ENCODE assay signal across 9 cellular contexts in the genomic region with DNA sequence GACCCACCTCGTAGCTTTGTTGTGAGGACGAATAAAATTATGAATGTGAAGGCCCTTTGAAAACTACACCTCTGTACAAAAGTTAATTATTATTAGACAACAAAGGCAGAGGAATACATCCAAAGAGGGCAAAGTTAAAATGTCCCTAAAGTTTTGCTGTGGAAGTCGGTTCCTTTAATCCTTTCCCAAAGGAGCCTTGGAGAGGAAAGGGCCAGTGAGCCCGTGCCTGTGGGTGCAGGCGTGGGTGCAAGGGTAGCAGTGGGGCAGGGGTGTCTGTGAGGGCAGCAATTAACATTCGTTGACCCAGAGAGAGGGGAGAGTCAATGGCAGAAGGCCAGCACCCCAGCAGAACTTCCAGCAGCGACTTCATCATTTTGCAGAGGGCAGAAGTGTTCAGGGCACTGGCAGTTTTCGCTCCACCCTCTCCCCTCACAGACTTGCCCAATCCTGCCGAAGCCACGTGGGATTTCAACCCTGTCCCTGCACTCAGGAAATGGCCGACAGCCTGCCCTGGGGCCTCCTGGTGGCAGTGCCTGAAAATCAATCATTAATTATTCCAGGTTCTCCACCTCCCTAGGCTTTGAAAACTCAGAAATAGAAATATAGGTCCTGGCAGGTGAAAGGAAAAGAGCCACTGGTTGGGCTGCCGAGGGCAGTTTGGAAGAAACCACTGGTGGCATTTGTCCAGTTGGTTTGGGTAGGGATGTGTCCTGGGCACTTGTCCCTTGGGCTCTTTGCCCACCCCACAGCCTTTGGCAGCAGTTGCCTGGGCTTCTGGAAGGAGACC. TPM values are rescaled to one million over a fixed set of nuclear protein-coding genes. Genes with fewer than 3 reads are reported as not detected.
DNase-seq lines count a peak whose midpoint lies in the region; ATAC-seq, FAIRE-seq and TF ChIP-seq lines count a peak whose summit lies in the region.
"Had no signal": no experiment of that assay in that cellular context is flagged by ENCODE, and none has a peak within 500 bp of the region (broad histone marks: within the 10 kb centered on the region; RNA-seq: fewer than 3 reads in every experiment).

No MANE protein-coding gene starts in this region.

- TF ChIP-seq EP300 in A549 (IDR thresholded peaks at IDR 0.05): peak in 1 of 2 experiments; percentile 69; a peak in 3 of 5 replicates

- H3K4me1 ChIP-seq in A549: peaks cover 77% of the 10 kb centered on the region

- DNase-seq in A549 (ENCODE audit: low read depth in 1 of 2, low spot score in 1 of 2) (peak; percentile 89 to 94), KBM-7 (peak; percentile 34), bronchial epithelial cell (ENCODE audit: low read depth) (peak; percentile 46), medulla oblongata (ENCODE audit: extremely low spot score) (peak; percentile 83), T-helper 9 cell (no peak)
- DNase-seq in activated naive CD4-positive, alpha-beta T cell treated with anti-CD3 and anti-CD28 coated beads for 36 hours: no peak
- DNase-seq in T-helper 2 cell treated with Interferon-gamma antibody and Interleukin-4, amounts not matched to agents 5 μg/mL and 100 μg/mL, for 36 hours (ENCODE audit: low spot score): no peak
- no peak for DNase-seq in activated effector memory CD4-positive, alpha-beta T cell treated with anti-CD3 and anti-CD28 coated beads, Interleukin-2, amount 50 U/mL, for 16 hours

- no peak overlapping the region for H3K27ac Mint-ChIP-seq in activated naive CD4-positive, alpha-beta T cell treated with anti-CD3 and anti-CD28 coated beads for 36 hours
- H3K27ac Mint-ChIP-seq in T-helper 2 cell treated with Interferon-gamma antibody and Interleukin-4, amounts not matched to agents 5 μg/mL and 100 μg/mL, for 36 hours: no peak overlapping the region

- H3K4me2 ChIP-seq in A549: peak overlapping the region; percentile 81

- peak; percentile 49 for FAIRE-seq in A549 (lab: Jason Lieb, UNC)
- no peak for FAIRE-seq in bronchial epithelial cell (lab: Jason Lieb, UNC)
- FAIRE-seq: endothelial cell of umbilical vein had no signal

- no peaks in the 10 kb centered on the region for H3K4me1 Mint-ChIP-seq in activated naive CD4-positive, alpha-beta T cell treated with anti-CD3 and anti-CD28 coated beads for 36 hours (ENCODE audit: low read depth)
- no peaks in the 10 kb centered on the region for H3K4me1 Mint-ChIP-seq in T-helper 2 cell treated with Interferon-gamma antibody and Interleukin-4, amounts not matched to agents 5 μg/mL and 100 μg/mL, for 36 hours (ENCODE audit: low read depth)

- no peaks in the 10 kb centered on the region for H3K36me3 ChIP-seq in bronchial epithelial cell (ENCODE audit: control insufficient read depth, insufficient read depth, low read length)

- no peak overlapping the region for H3K4me3 Mint-ChIP-seq in activated naive CD4-positive, alpha-beta T cell treated with anti-CD3 and anti-CD28 coated beads for 36 hours
- no peak overlapping the region for H3K4me3 Mint-ChIP-seq in T-helper 2 cell treated with Interferon-gamma antibody and Interleukin-4, amounts not matched to agents 5 μg/mL and 100 μg/mL, for 36 hours

- TF ChIP-seq POLR2A in A549 (IDR thresholded peaks at IDR 0.05; ENCODE audit: low read length): peak; percentile 26; the same call in 1 of the 2 replicates

- H3K27ac ChIP-seq in A549: peak overlapping the region; percentile 98 to 99

- peak; percentile 43 to 65 for TF ChIP-seq RAD21 in A549 (conservative IDR thresholded peaks at IDR 0.05 in 1 of 2, IDR thresholded peaks at IDR 0.05 in 1 of 2)

- H3K36me3 Mint-ChIP-seq in activated naive CD4-positive, alpha-beta T cell treated with anti-CD3 and anti-CD28 coated beads for 36 hours (ENCODE audit: low read depth): no peaks in the 10 kb centered on the region
- no peaks in the 10 kb centered on the region for H3K36me3 Mint-ChIP-seq in T-helper 2 cell treated with Interferon-gamma antibody and Interleukin-4, amounts not matched to agents 5 μg/mL and 100 μg/mL, for 36 hours (ENCODE audit: low read depth)

- no peaks in the 10 kb centered on the region for H3K27me3 ChIP-seq in bronchial epithelial cell (ENCODE audit: control insufficient read depth, insufficient read depth, low read length)

- WGBS in A549 (ENCODE audit: missing lambda C conversion rate): 8% methylated on average over 12 of the region's 12 CpGs

- TF ChIP-seq CTCF in A549 (IDR thresholded peaks at IDR 0.05): peak; percentile 35; the same call in 1 of the 3 replicates
- TF ChIP-seq CTCF in bronchial epithelial cell (IDR thresholded peaks at IDR 0.05; ENCODE audit: insufficient read depth, low read length, severe bottlenecking): peak; percentile 22

- intact Hi-C loops in activated naive CD4-positive, alpha-beta T cell treated with anti-CD3 and anti-CD28 coated beads for 36 hours (cut with micrococcal nuclease): no loop called here

- H3K9me3 Mint-ChIP-seq in activated naive CD4-positive, alpha-beta T cell treated with anti-CD3 and anti-CD28 coated beads for 36 hours: no peaks in the 10 kb centered on the region
- no peaks in the 10 kb centered on the region for H3K9me3 Mint-ChIP-seq in T-helper 2 cell treated with Interferon-gamma antibody and Interleukin-4, amounts not matched to agents 5 μg/mL and 100 μg/mL, for 36 hours

- H3K27me3 Mint-ChIP-seq in activated naive CD4-positive, alpha-beta T cell treated with anti-CD3 and anti-CD28 coated beads for 36 hours (ENCODE audit: low read depth): peaks cover 13% of the 10 kb centered on the region
- peaks cover 52% of the 10 kb centered on the region for H3K27me3 Mint-ChIP-seq in T-helper 2 cell treated with Interferon-gamma antibody and Interleukin-4, amounts not matched to agents 5 μg/mL and 100 μg/mL, for 36 hours (ENCODE audit: low read depth)

- no peaks in the 10 kb centered on the region for H3K9me3 ChIP-seq in A549

- no peak overlapping the region; the same call in 2 of the 3 replicates for H3K4me3 ChIP-seq in A549
- no peak overlapping the region for H3K4me3 ChIP-seq in bronchial epithelial cell (ENCODE audit: low read depth, low read length)

- ATAC-seq in A549: peak; percentile 80 to 85

- CTCF ChIA-PET in A549 (lab: Yijun Ruan, JAX): interaction anchor here (0.7 to 3.1 kb wide), 17 partner anchors 10 to 658 kb away, joined by 3 to 21 read pairs (median 4); no protein-coding TSS in a partner anchor
- CTCF ChIA-PET in activated naive CD4-positive, alpha-beta T cell treated with anti-CD3 and anti-CD28 coated beads for 36 hours (lab: Charles Lee): interaction anchor here (0.9 kb wide), 1 partner anchor 10 kb away, joined by 4 read pairs; no protein-coding TSS in a partner anchor

- POLR2A ChIA-PET in A549 (lab: Yijun Ruan, JAX): interaction anchor here (1.2 to 1.4 kb wide), 3 partner anchors 40 to 46 kb away, joined by 5 to 12 read pairs (median 6); no protein-coding TSS in a partner anchor

- in situ Hi-C loops in KBM-7 (cut with MboI; ENCODE audit: low pct_unique_long_range_greater_than_20kb, low sequenced_read_pairs): no loop called here

TF ChIP-seq in A549, 52 proteins besides CTCF, POLR2A, EP300 and RAD21 (continues in another document):
- TF ChIP-seq ESRRA (IDR thresholded peaks at IDR 0.05; ENCODE audit: borderline replicate concordance, low read length): no peak
- TF ChIP-seq POLR2AphosphoS2 (conservative IDR thresholded peaks at IDR 0.05; ENCODE audit: low read length): no peak
- TF ChIP-seq GATA3 (IDR thresholded peaks at IDR 0.05; ENCODE audit: borderline replicate concordance): no peak; the same call in 1 of the 2 replicates
- no peak for TF ChIP-seq HDAC2 (IDR thresholded peaks at IDR 0.05)
- TF ChIP-seq BCL3 (IDR thresholded peaks at IDR 0.05): 0 out of 3 replicates have a peak, but pooled peaks have one; percentile 69
- TF ChIP-seq HOXB5 (CRISPR knock-in tag; IDR thresholded peaks at IDR 0.05): 0 out of 2 replicates have a peak, but pooled peaks have one; percentile 22
- no peak for TF ChIP-seq FOSL2 (IDR thresholded peaks at IDR 0.05)
- TF ChIP-seq FOSL2 (CRISPR knock-in tag; IDR thresholded peaks at IDR 0.05): peak; percentile 13; the same call in 1 of the 2 replicates
- TF ChIP-seq, protein P1, sequence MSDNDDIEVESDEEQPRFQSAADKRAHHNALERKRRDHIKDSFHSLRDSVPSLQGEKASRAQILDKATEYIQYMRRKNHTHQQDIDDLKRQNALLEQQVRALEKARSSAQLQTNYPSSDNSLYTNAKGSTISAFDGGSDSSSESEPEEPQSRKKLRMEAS (IDR thresholded peaks at IDR 0.05): peak; percentile 97
- no peak for TF ChIP-seq CHD2 (IDR thresholded peaks at IDR 0.05; ENCODE audit: low read length, partially characterized antibody)
- no peak for TF ChIP-seq RFX5 (IDR thresholded peaks at IDR 0.05)
- no peak for TF ChIP-seq TP53 (CRISPR knock-in tag; IDR thresholded peaks at IDR 0.05)
- peak; percentile 77 to 91 for TF ChIP-seq CEBPB (IDR thresholded peaks at IDR 0.05)
- TF ChIP-seq, protein P2, sequence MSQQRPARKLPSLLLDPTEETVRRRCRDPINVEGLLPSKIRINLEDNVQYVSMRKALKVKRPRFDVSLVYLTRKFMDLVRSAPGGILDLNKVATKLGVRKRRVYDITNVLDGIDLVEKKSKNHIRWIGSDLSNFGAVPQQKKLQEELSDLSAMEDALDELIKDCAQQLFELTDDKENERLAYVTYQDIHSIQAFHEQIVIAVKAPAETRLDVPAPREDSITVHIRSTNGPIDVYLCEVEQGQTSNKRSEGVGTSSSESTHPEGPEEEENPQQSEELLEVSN (IDR thresholded peaks at IDR 0.05; ENCODE audit: borderline replicate concordance, low read depth): peak; percentile 56; the same call in 1 of the 2 replicates

RNA-seq across cellular contexts. Expression of gene PAX8, which starts 4.2 kb away (rescaled TPM):
- polyA plus RNA-seq in A549 (2011; rRNA removed) (0.71 and 1.0 TPM in 2 replicates), A549 (2017; fragmentation: RNase III; extraction: RNeasy Plus Mini Kit Qiagen cat#74134 plus additional on column Dnase treatment) (0.81 to 1.7 TPM (median 1.5 TPM) in 3 replicates)
- polyA plus RNA-seq in A549 (2012; cell fraction: cytosol; rRNA removed): 0.54 and 0.66 TPM in 2 replicates
- polyA plus RNA-seq in A549 (2012; cell fraction: nucleus; rRNA removed): 0.40 and 0.91 TPM in 2 replicates
- polyA minus RNA-seq in A549 (2011; rRNA and poly(A)+ RNA removed): 1.0 and 1.7 TPM in 2 replicates
- 3.5 TPM in 1 of 2 replicates, not detected in the other for total RNA-seq in bronchial epithelial cell
- total RNA-seq in activated naive CD4-positive, alpha-beta T cell treated with anti-CD3 and anti-CD28 coated beads for 36 hours: 1 to 10 TPM; 2.0 to 2.8 TPM

Comparison
In these comparisons a context has a peak if more than half of its experiments do, and no peak if none do; other contexts are left out.
1. DNase-seq: peak in A549 (2 of 2), KBM-7 (single experiment), bronchial epithelial cell (single experiment) and medulla oblongata (single experiment); none in T-helper 9 cell (single experiment), activated naive CD4-positive, alpha-beta T cell treated with anti-CD3 and anti-CD28 coated beads for 36 hours (single experiment), T-helper 2 cell treated with Interferon-gamma antibody and Interleukin-4, amounts not matched to agents 5 μg/mL and 100 μg/mL, for 36 hours (single experiment) and activated effector memory CD4-positive, alpha-beta T cell treated with anti-CD3 and anti-CD28 coated beads, Interleukin-2, amount 50 U/mL, for 16 hours (single experiment).